1 cellular context compared by ENCODE assay signal in genomic region chr14:72169521-72169920, GRCh38.
TF ChIP-seq lines count a peak whose summit lies in the region.

No MANE protein-coding gene starts in this region.

TF ChIP-seq in H1, 55 proteins besides CTCF, POLR2A, EP300 and RAD21 (continued from another document):
- TF ChIP-seq CHD7 (IDR thresholded peaks at IDR 0.05; ENCODE audit: insufficient replicate concordance, low read length) = no peak
- TF ChIP-seq SP2 (IDR thresholded peaks at IDR 0.05; ENCODE audit: low read length) = no peak
- no peak for TF ChIP-seq TBP (IDR thresholded peaks at IDR 0.05; ENCODE audit: low read depth, low read length)
- no peak for TF ChIP-seq CBX5 (IDR thresholded peaks at IDR 0.05; ENCODE audit: low read depth, low read length)
- no peak for TF ChIP-seq CREB1 (IDR thresholded peaks at IDR 0.05)
- TF ChIP-seq MAX (IDR thresholded peaks at IDR 0.05) = no peak
- TF ChIP-seq KDM1A (IDR thresholded peaks at IDR 0.05; ENCODE audit: borderline replicate concordance, low read length) = no peak
- TF ChIP-seq SP1 (IDR thresholded peaks at IDR 0.05; ENCODE audit: low read depth, low read length) = peak; percentile 56; the same call in 1 of the 2 replicates
- TF ChIP-seq SIX5 (IDR thresholded peaks at IDR 0.05; ENCODE audit: low read depth, low read length) = peak; percentile 15; the same call in 1 of the 2 replicates
- TF ChIP-seq CHD2 (IDR thresholded peaks at IDR 0.05; ENCODE audit: low read length) = peak; percentile 45; the same call in 1 of the 2 replicates
- TF ChIP-seq TAF7 (optimal IDR thresholded peaks at IDR 0.05; ENCODE audit: borderline replicate concordance, low read depth, low read length) = no peak
- peak; percentile 83 for TF ChIP-seq USF2 (IDR thresholded peaks at IDR 0.05; ENCODE audit: low read length)
- peak; percentile 24; the same call in 1 of the 2 replicates for TF ChIP-seq E2F6 (IDR thresholded peaks at IDR 0.05)
TF ChIP-seq in H1: peak in this region for 5.
